In genomic region chr5:35162848-35163770, GRCh38 we compare ENCODE assay signal across 20 cellular contexts.
"Had no signal": no experiment of that assay in that cellular context is flagged by ENCODE, and none has a peak within 500 bp of the region (broad histone marks: within the 10 kb centered on the region; RNA-seq: fewer than 3 reads in every experiment).

No MANE protein-coding gene starts in this region.

- H3K27me3 ChIP-seq: dorsolateral prefrontal cortex, foreskin keratinocyte, hepatocyte, sigmoid colon had no signal

- H3K9me3 ChIP-seq: lower lobe of right lung had no signal

- ATAC-seq: activated CD8-positive, alpha-beta memory T cell treated with anti-CD3 and anti-CD28 coated beads, Interleukin-2, amount 10 ng/mL, durations not matched to agents 7 days and 5 days; activated T-helper 17 cell treated with anti-CD3 and anti-CD28 coated beads, Interleukin-2, amount 50 U/mL, for 72 hours; foreskin keratinocyte; left colon; lower lobe of right lung; stimulated activated effector memory CD8-positive, alpha-beta T cell treated with anti-CD3 and anti-CD28 coated beads, Interleukin-12 subunit alpha, Interleukin-12 subunit beta, amount 100 ng/mL, for 72 hours had no signal

- FAIRE-seq: islet of Langerhans had no signal

- H2AFZ ChIP-seq: hepatocyte had no signal

- DNase-seq: activated CD4-positive, alpha-beta memory T cell treated with anti-CD3 and anti-CD28 coated beads, Interleukin-2, amount 10 ng/mL, durations not matched to agents 7 days and 5 days; activated CD4-positive, alpha-beta T cell treated with anti-CD3 and anti-CD28 coated beads for 48 hours; activated CD4-positive, CD25-positive, alpha-beta regulatory T cell; activated CD8-positive, alpha-beta memory T cell treated with anti-CD3 and anti-CD28 coated beads, Interleukin-2, amount 10 ng/mL, durations not matched to agents 7 days and 5 days; activated naive CD4-positive, alpha-beta T cell; activated naive CD8-positive, alpha-beta T cell treated with anti-CD3 and anti-CD28 coated beads for 36 hours; activated T-cell treated with anti-CD3 and anti-CD28 coated beads, Interleukin-2, amount 50 U/mL, for 1 hour; amniotic stem cell; dorsolateral prefrontal cortex; endodermal cell; foreskin keratinocyte; left colon; lower lobe of right lung; sigmoid colon; stimulated activated CD4-positive, alpha-beta T cell treated with anti-CD3 and anti-CD28 coated beads, Interleukin-4, amount 100 ng/mL, for 24 hours had no signal

- H3K4me2 ChIP-seq: hepatocyte had no signal

- H3K4me3 ChIP-seq: dorsolateral prefrontal cortex, hepatocyte, lower lobe of right lung, sigmoid colon, thoracic aorta had no signal

- H3K36me3 ChIP-seq: lower lobe of right lung, sigmoid colon, thoracic aorta had no signal

- H3K27ac ChIP-seq: foreskin keratinocyte, hepatocyte, lower lobe of right lung, sigmoid colon, thoracic aorta had no signal

- H3K4me1 ChIP-seq: foreskin keratinocyte had no signal
